Comparison of ENCODE assay signal across 24 cellular contexts in genomic region chr2:23550553-23550952, GRCh38.
DNase-seq lines count a peak whose midpoint lies in the region; ATAC-seq and TF ChIP-seq lines count a peak whose summit lies in the region.
"Had no signal": no experiment of that assay in that cellular context is flagged by ENCODE, and none has a peak within 500 bp of the region (broad histone marks: within the 10 kb centered on the region; RNA-seq: fewer than 3 reads in every experiment).

No MANE protein-coding gene starts in this region.

- H3K4me1 ChIP-seq in upper lobe of left lung, result no peaks in the 10 kb centered on the region
- H3K4me1 ChIP-seq: breast epithelium had no signal

- TF ChIP-seq POLR2A in upper lobe of left lung (IDR thresholded peaks at IDR 0.05), result no peak

- in situ Hi-C loops in astrocyte of the spinal cord (cut with HindIII; ENCODE audit: low sequenced_read_pairs), result no loop called here

- H3K4me3 ChIP-seq in astrocyte of the spinal cord (ENCODE audit: low read depth, low read length), result no peak overlapping the region
- no peak overlapping the region for H3K4me3 ChIP-seq in upper lobe of left lung
- H3K4me3 ChIP-seq: BLaER1 treated with 17β-estradiol and CSF1 and Interleukin-3, amounts not matched to agents 10 nM and 100 nM; breast epithelium; sigmoid colon; transverse colon had no signal

- TF ChIP-seq CTCF in astrocyte of the spinal cord (IDR thresholded peaks at IDR 0.05; ENCODE audit: low read depth, low read length), result no peak
- no peak for TF ChIP-seq CTCF in upper lobe of left lung (IDR thresholded peaks at IDR 0.05)

- H3K9me3 ChIP-seq in upper lobe of left lung, result no peaks in the 10 kb centered on the region
- H3K9me3 ChIP-seq: BLaER1 treated with 17β-estradiol and CSF1 and Interleukin-3, amounts not matched to agents 10 nM and 100 nM; breast epithelium; sigmoid colon; transverse colon had no signal

- no peaks in the 10 kb centered on the region for H3K36me3 ChIP-seq in upper lobe of left lung
- H3K36me3 ChIP-seq: BLaER1 treated with 17β-estradiol and CSF1 and Interleukin-3, amounts not matched to agents 10 nM and 100 nM; breast epithelium; sigmoid colon; transverse colon had no signal

- no peak for TF ChIP-seq EP300 in upper lobe of left lung (IDR thresholded peaks at IDR 0.05)

- WGBS in upper lobe of left lung, 2 donors, result 68 to 71% methylated on average over 7 of the region's 7 CpGs

- DNase-seq in NCI-H2227 (lab: John Stamatoyannopoulos, UW; ENCODE audit: unreplicated experiment) (peak; percentile 43), NCI-H2227 treated with DMSO at 0.1 percent for 48 hours (lab: John Stamatoyannopoulos, UW) (no peak), astrocyte of the spinal cord (ENCODE audit: low read depth, low spot score) (peak; percentile 27), iris pigment epithelial cell (ENCODE audit: low read depth) (peak; percentile 26), superior temporal gyrus (ENCODE audit: extremely low spot score) (peak; percentile 69), upper lobe of left lung (no peak), glomerular visceral epithelial cell (ENCODE audit: extremely low spot score) (no peak)
- DNase-seq in activated CD8-positive, alpha-beta memory T cell treated with anti-CD3 and anti-CD28 coated beads, Interleukin-2, amount 50 U/mL, for 48 hours, result no peak
- DNase-seq: activated CD4-positive, alpha-beta T cell treated with anti-CD3 and anti-CD28 coated beads for 36 hours; erythroblast; GDM1; left ventricle myocardium superior; NCI-H1436; NCI-H2171 treated with DMSO at 0.1 percent for 48 hours; NK-92 treated with Interleukin-12 subunit alpha and Interleukin-12 subunit beta, amount 100 ng/mL, for 24 hours; sigmoid colon; stimulated activated naive CD4-positive, alpha-beta T cell; SW 1271; transverse colon had no signal

- ATAC-seq in upper lobe of left lung (ENCODE audit: low FRiP score in 2 of 2), result no peak
- ATAC-seq: activated CD4-positive, alpha-beta T cell treated with anti-CD3 and anti-CD28 coated beads for 36 hours; left ventricle myocardium superior had no signal

- H3K27me3 ChIP-seq in upper lobe of left lung, result no peaks in the 10 kb centered on the region
- H3K27me3 ChIP-seq: BLaER1 treated with 17β-estradiol and CSF1 and Interleukin-3, amounts not matched to agents 10 nM and 100 nM; dorsolateral prefrontal cortex; sigmoid colon; transverse colon had no signal

- H3K27ac ChIP-seq in upper lobe of left lung, result no peak overlapping the region
- H3K27ac ChIP-seq: 22Rv1, HL-60 had no signal

Comparison
In these comparisons a context has a peak if more than half of its experiments do, and no peak if none do; other contexts are left out.
1. DNase-seq: peak in NCI-H2227 (single experiment), astrocyte of the spinal cord (single experiment), iris pigment epithelial cell (single experiment) and superior temporal gyrus (single experiment); none in NCI-H2227 treated with DMSO at 0.1 percent for 48 hours (single experiment), activated CD8-positive, alpha-beta memory T cell treated with anti-CD3 and anti-CD28 coated beads, Interleukin-2, amount 50 U/mL, for 48 hours (single experiment), upper lobe of left lung (0 of 2) and glomerular visceral epithelial cell (single experiment).